ENCODE assay signal across 2 cellular contexts in genomic region chr5:135745897-135746500, GRCh38.
TF ChIP-seq lines count a peak whose summit lies in the region.

No MANE protein-coding gene starts in this region.

TF ChIP-seq in A549, 52 proteins besides CTCF, POLR2A, EP300 and RAD21 (continued from another document):
- no peak for TF ChIP-seq PBX3 (IDR thresholded peaks at IDR 0.05)

TF ChIP-seq in K562, 482 proteins besides CTCF, POLR2A, EP300 and RAD21 (continued from another document):
- TF ChIP-seq, protein P1, sequence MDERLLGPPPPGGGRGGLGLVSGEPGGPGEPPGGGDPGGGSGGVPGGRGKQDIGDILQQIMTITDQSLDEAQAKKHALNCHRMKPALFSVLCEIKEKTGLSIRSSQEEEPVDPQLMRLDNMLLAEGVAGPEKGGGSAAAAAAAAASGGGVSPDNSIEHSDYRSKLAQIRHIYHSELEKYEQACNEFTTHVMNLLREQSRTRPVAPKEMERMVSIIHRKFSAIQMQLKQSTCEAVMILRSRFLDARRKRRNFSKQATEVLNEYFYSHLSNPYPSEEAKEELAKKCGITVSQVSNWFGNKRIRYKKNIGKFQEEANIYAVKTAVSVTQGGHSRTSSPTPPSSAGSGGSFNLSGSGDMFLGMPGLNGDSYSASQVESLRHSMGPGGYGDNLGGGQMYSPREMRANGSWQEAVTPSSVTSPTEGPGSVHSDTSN (CRISPR knock-in tag; IDR thresholded peaks at IDR 0.05; ENCODE audit: low read depth), result 0 out of 2 replicates have a peak, but pooled peaks have one; percentile 16
- TF ChIP-seq, protein P1 (tag; conservative IDR thresholded peaks at IDR 0.05; ENCODE audit: low read depth), result 0 out of 2 replicates have a peak, but pooled peaks have one; percentile 39
- TF ChIP-seq NR2F6 (CRISPR knock-in tag; IDR thresholded peaks at IDR 0.05), result no peak
- TF ChIP-seq, protein P2, sequence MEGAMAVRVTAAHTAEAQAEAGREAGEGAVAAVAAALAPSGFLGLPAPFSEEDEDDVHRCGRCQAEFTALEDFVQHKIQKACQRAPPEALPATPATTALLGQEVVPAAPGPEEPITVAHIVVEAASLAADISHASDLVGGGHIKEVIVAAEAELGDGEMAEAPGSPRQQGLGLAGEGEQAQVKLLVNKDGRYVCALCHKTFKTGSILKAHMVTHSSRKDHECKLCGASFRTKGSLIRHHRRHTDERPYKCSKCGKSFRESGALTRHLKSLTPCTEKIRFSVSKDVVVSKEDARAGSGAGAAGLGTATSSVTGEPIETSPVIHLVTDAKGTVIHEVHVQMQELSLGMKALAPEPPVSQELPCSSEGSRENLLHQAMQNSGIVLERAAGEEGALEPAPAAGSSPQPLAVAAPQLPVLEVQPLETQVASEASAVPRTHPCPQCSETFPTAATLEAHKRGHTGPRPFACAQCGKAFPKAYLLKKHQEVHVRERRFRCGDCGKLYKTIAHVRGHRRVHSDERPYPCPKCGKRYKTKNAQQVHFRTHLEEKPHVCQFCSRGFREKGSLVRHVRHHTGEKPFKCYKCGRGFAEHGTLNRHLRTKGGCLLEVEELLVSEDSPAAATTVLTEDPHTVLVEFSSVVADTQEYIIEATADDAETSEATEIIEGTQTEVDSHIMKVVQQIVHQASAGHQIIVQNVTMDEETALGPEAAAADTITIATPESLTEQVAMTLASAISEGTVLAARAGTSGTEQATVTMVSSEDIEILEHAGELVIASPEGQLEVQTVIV (CRISPR knock-in tag; IDR thresholded peaks at IDR 0.05; ENCODE audit: borderline replicate concordance), result no peak
- TF ChIP-seq KLF1 (tag; IDR thresholded peaks at IDR 0.05), result no peak
- TF ChIP-seq, protein P3, sequence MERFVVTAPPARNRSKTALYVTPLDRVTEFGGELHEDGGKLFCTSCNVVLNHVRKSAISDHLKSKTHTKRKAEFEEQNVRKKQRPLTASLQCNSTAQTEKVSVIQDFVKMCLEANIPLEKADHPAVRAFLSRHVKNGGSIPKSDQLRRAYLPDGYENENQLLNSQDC (CRISPR knock-in tag; IDR thresholded peaks at IDR 0.05), result no peak
- TF ChIP-seq SMARCB1 (IDR thresholded peaks at IDR 0.05; ENCODE audit: insufficient read length, low read depth), result no peak
- no peak for TF ChIP-seq NELFE (IDR thresholded peaks at IDR 0.05; ENCODE audit: insufficient read depth, insufficient read length)
- no peak for TF ChIP-seq GTF2B (IDR thresholded peaks at IDR 0.05; ENCODE audit: extremely low read depth, insufficient read length)
- TF ChIP-seq XRCC3 (IDR thresholded peaks at IDR 0.05), result no peak
- no peak for TF ChIP-seq PTBP1 (IDR thresholded peaks at IDR 0.05; ENCODE audit: low read depth, low read length)
- no peak for TF ChIP-seq MTF1 (CRISPR knock-in tag; IDR thresholded peaks at IDR 0.05; ENCODE audit: borderline replicate concordance)
